In the genomic region with DNA sequence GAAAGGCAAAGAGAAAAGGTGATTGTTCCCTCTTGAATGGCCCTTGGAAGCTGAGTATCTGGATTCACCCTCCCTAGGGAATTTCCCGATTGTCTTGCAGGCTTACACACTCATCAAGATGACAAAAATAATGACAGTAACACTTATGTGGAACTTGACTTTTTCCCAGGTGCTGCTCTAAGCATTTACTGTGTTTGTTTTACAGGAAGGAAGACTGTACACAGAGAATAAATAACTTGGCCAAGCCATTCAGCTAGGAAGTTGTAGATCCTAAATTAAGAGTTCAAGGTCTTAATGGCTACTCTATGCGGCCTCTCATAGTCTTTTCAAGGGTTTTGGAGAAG, we compare ENCODE assay signal across 1 cellular context.
TF ChIP-seq lines count a peak whose summit lies in the region.

No MANE protein-coding gene starts in this region.

TF ChIP-seq in HepG2, 621 proteins besides CTCF, POLR2A, EP300 and RAD21 (continued from another document):
- TF ChIP-seq, protein P1, sequence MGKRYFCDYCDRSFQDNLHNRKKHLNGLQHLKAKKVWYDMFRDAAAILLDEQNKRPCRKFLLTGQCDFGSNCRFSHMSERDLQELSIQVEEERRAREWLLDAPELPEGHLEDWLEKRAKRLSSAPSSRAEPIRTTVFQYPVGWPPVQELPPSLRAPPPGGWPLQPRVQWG (CRISPR knock-in tag; IDR thresholded peaks at IDR 0.05; ENCODE audit: borderline replicate concordance, low read depth): no peak
- no peak for TF ChIP-seq CHD2 (IDR thresholded peaks at IDR 0.05; ENCODE audit: low read depth, low read length)
- peak; percentile 2; the same call in 1 of the 2 replicates for TF ChIP-seq ZFX (CRISPR knock-in tag; IDR thresholded peaks at IDR 0.05; ENCODE audit: low read depth)
- TF ChIP-seq TMF1 (CRISPR knock-in tag; IDR thresholded peaks at IDR 0.05; ENCODE audit: low read depth): no peak
- no peak for TF ChIP-seq NFKBIZ (CRISPR knock-in tag; IDR thresholded peaks at IDR 0.05)
- TF ChIP-seq, protein P2, sequence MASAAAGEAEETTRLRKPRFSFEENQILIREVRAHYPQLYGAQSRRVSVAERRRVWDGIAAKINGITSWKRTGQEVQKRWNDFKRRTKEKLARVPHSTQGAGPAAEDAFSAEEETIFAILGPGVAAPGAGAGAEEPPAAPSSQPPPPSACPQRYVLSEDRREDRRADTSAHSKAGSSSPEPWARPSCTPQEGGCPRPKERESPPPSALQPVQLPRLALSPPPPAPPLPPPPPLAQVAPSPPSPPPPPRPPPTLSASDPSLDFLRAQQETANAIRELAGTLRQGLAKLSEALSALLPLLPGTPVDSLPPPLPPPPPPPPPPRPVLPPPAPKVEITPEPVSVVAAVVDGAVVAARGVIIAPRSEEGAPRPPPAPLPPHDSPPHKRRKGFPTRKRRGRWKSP (CRISPR knock-in tag; IDR thresholded peaks at IDR 0.05): peak; percentile 19; the same call in 1 of the 2 replicates
- no peak for TF ChIP-seq ZNF431 (CRISPR knock-in tag; IDR thresholded peaks at IDR 0.05; ENCODE audit: borderline replicate concordance, low read depth)
- TF ChIP-seq ZNF17 (CRISPR knock-in tag; IDR thresholded peaks at IDR 0.05): no peak
- TF ChIP-seq SNAPC2 (CRISPR knock-in tag; IDR thresholded peaks at IDR 0.05): 0 out of 2 replicates have a peak, but pooled peaks have one; percentile 68
- no peak for TF ChIP-seq ZNF766 (CRISPR knock-in tag; IDR thresholded peaks at IDR 0.05; ENCODE audit: borderline replicate concordance)
- peak; percentile 72; the same call in 1 of the 2 replicates for TF ChIP-seq THYN1 (CRISPR knock-in tag; IDR thresholded peaks at IDR 0.05; ENCODE audit: borderline replicate concordance, low read depth)
- TF ChIP-seq RBM22 (optimal IDR thresholded peaks at IDR 0.05; ENCODE audit: low read length): no peak
- TF ChIP-seq, protein P3, sequence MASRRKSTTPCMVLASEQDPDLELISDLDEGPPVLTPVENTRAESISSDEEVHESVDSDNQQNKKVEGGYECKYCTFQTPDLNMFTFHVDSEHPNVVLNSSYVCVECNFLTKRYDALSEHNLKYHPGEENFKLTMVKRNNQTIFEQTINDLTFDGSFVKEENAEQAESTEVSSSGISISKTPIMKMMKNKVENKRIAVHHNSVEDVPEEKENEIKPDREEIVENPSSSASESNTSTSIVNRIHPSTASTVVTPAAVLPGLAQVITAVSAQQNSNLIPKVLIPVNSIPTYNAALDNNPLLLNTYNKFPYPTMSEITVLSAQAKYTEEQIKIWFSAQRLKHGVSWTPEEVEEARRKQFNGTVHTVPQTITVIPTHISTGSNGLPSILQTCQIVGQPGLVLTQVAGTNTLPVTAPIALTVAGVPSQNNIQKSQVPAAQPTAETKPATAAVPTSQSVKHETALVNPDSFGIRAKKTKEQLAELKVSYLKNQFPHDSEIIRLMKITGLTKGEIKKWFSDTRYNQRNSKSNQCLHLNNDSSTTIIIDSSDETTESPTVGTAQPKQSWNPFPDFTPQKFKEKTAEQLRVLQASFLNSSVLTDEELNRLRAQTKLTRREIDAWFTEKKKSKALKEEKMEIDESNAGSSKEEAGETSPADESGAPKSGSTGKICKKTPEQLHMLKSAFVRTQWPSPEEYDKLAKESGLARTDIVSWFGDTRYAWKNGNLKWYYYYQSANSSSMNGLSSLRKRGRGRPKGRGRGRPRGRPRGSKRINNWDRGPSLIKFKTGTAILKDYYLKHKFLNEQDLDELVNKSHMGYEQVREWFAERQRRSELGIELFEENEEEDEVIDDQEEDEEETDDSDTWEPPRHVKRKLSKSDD (CRISPR knock-in tag; IDR thresholded peaks at IDR 0.05; ENCODE audit: low read depth): no peak
- TF ChIP-seq DNMT3B (CRISPR knock-in tag; conservative IDR thresholded peaks at IDR 0.05): no peak
- no peak for TF ChIP-seq TCF7 (IDR thresholded peaks at IDR 0.05; ENCODE audit: low read depth)
- no peak for TF ChIP-seq GPN1 (CRISPR knock-in tag; IDR thresholded peaks at IDR 0.05; ENCODE audit: borderline replicate concordance)
- TF ChIP-seq ZFP62 (CRISPR knock-in tag; IDR thresholded peaks at IDR 0.05): no peak
- TF ChIP-seq RARA (CRISPR knock-in tag; IDR thresholded peaks at IDR 0.05): no peak
- peak; percentile 35; the same call in 1 of the 2 replicates for TF ChIP-seq IRX3 (CRISPR knock-in tag; IDR thresholded peaks at IDR 0.05; ENCODE audit: borderline replicate concordance, low read depth)
- no peak for TF ChIP-seq HNF4G (IDR thresholded peaks at IDR 0.05; ENCODE audit: borderline replicate concordance, low read depth, low read length)
- TF ChIP-seq HNF4G (CRISPR knock-in tag; IDR thresholded peaks at IDR 0.05; ENCODE audit: borderline replicate concordance, low read depth): no peak
- TF ChIP-seq FOSL2 (CRISPR knock-in tag; IDR thresholded peaks at IDR 0.05): no peak
- no peak for TF ChIP-seq FOXK2 (IDR thresholded peaks at IDR 0.05)
- no peak for TF ChIP-seq RBM39 (IDR thresholded peaks at IDR 0.05; ENCODE audit: low read depth, low read length, poor library complexity, severe bottlenecking)
- TF ChIP-seq PHF5A (CRISPR knock-in tag; IDR thresholded peaks at IDR 0.05; ENCODE audit: low read depth, unreplicated experiment): no peak
- no peak for TF ChIP-seq ZKSCAN1 (IDR thresholded peaks at IDR 0.05; ENCODE audit: low read length)
- TF ChIP-seq ZNF557 (CRISPR knock-in tag; IDR thresholded peaks at IDR 0.05): no peak
- no peak for TF ChIP-seq ZNF468 (CRISPR knock-in tag; IDR thresholded peaks at IDR 0.05)
- no peak for TF ChIP-seq ERF (CRISPR knock-in tag; IDR thresholded peaks at IDR 0.05)
- TF ChIP-seq, protein P4, sequence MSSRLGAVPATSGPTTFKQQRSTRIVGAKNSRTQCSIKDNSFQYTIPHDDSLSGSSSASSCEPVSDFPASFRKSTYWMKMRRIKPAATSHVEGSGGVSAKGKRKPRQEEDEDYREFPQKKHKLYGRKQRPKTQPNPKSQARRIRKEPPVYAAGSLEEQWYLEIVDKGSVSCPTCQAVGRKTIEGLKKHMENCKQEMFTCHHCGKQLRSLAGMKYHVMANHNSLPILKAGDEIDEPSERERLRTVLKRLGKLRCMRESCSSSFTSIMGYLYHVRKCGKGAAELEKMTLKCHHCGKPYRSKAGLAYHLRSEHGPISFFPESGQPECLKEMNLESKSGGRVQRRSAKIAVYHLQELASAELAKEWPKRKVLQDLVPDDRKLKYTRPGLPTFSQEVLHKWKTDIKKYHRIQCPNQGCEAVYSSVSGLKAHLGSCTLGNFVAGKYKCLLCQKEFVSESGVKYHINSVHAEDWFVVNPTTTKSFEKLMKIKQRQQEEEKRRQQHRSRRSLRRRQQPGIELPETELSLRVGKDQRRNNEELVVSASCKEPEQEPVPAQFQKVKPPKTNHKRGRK (CRISPR knock-in tag; IDR thresholded peaks at IDR 0.05): no peak
- TF ChIP-seq, protein P5, sequence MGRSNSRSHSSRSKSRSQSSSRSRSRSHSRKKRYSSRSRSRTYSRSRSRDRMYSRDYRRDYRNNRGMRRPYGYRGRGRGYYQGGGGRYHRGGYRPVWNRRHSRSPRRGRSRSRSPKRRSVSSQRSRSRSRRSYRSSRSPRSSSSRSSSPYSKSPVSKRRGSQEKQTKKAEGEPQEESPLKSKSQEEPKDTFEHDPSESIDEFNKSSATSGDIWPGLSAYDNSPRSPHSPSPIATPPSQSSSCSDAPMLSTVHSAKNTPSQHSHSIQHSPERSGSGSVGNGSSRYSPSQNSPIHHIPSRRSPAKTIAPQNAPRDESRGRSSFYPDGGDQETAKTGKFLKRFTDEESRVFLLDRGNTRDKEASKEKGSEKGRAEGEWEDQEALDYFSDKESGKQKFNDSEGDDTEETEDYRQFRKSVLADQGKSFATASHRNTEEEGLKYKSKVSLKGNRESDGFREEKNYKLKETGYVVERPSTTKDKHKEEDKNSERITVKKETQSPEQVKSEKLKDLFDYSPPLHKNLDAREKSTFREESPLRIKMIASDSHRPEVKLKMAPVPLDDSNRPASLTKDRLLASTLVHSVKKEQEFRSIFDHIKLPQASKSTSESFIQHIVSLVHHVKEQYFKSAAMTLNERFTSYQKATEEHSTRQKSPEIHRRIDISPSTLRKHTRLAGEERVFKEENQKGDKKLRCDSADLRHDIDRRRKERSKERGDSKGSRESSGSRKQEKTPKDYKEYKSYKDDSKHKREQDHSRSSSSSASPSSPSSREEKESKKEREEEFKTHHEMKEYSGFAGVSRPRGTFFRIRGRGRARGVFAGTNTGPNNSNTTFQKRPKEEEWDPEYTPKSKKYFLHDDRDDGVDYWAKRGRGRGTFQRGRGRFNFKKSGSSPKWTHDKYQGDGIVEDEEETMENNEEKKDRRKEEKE (IDR thresholded peaks at IDR 0.05): no peak
